In the genomic region with DNA sequence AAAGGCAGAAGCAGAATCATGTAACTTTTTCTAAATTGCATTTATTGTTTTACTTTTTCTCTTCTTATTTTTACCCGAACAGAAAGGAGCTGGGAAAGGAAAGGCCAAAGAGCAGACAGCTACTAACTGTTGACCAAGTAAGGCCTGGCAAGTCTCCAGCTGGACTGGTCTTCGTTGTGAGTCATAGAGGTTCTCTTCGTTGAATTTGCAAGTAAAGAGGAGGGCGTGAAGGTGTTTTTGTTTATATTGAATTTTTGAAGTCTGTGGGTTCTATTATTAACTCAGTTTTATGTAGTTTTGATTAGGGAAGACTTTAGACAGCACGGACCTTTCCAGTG, we compare ENCODE assay signal across 13 cellular contexts.
DNase-seq lines count a peak whose midpoint lies in the region; ATAC-seq, FAIRE-seq and TF ChIP-seq lines count a peak whose summit lies in the region.
"Had no signal": no experiment of that assay in that cellular context is flagged by ENCODE, and none has a peak within 500 bp of the region (broad histone marks: within the 10 kb centered on the region; RNA-seq: fewer than 3 reads in every experiment).

No MANE protein-coding gene starts in this region.

- TF ChIP-seq CTCF in omental fat pad (IDR thresholded peaks at IDR 0.05), result no peak

- no peak overlapping the region for H3K27ac ChIP-seq in small intestine (ENCODE audit: low read depth in 1 of 2, low read length in 1 of 2)
- H3K27ac ChIP-seq: cardiac muscle cell, skin epidermis had no signal

- no peak overlapping the region for H3K4me3 ChIP-seq in small intestine (ENCODE audit: low read depth in 1 of 2, low read length in 2 of 2)
- H3K4me3 ChIP-seq: cardiac muscle cell, skin epidermis had no signal

- no peaks in the 10 kb centered on the region for H3K36me3 ChIP-seq in small intestine (ENCODE audit: control insufficient read depth in 2 of 2, insufficient read depth in 2 of 2, low read length in 2 of 2)
- H3K36me3 ChIP-seq: cardiac muscle cell had no signal

- WGBS in small intestine, 3 donors, result 36 to 62% (median 46%) methylated on average over 5 of the region's 5 CpGs

- no peaks in the 10 kb centered on the region for H3K4me1 ChIP-seq in small intestine (ENCODE audit: control insufficient read depth in 2 of 2, insufficient read depth in 1 of 2, low read depth in 1 of 2, low read length in 1 of 2)

- no peak for FAIRE-seq in small intestine (lab: Jason Lieb, UNC)

- ATAC-seq in omental fat pad (ENCODE audit: low FRiP score), result no peak
- ATAC-seq: T-cell had no signal

- peak; percentile 8 for DNase-seq in DMS 273 treated with DMSO at 0.1 percent for 48 hours (lab: John Stamatoyannopoulos, UW)
- DNase-seq in NCI-H446 treated with DMSO at 0.1 percent for 48 hours (lab: John Stamatoyannopoulos, UW), result peak; percentile 53
- DNase-seq in dermis microvascular lymphatic vessel endothelial cell (ENCODE audit: low read depth in 2 of 2), result peak; percentile 14 to 36
- DNase-seq in omental fat pad (ENCODE audit: low spot score), result peak; percentile 44
- no peak for DNase-seq in stimulated activated naive CD4-positive, alpha-beta T cell (lab: John Stamatoyannopoulos, UW)
- no peak for DNase-seq in small intestine
- no peak for DNase-seq in UCSD-AML1 (lab: John Stamatoyannopoulos, UW; ENCODE audit: unreplicated experiment)
- no peak for DNase-seq in activated CD8-positive, alpha-beta memory T cell treated with anti-CD3 and anti-CD28 coated beads, Interleukin-2, amount 50 U/mL, for 48 hours
- DNase-seq: foreskin melanocyte, NCI-H2081 treated with DMSO at 0.1 percent for 48 hours, T-cell had no signal

- peaks cover 0 to 4% of the 10 kb centered on the region in 2 donors for H3K27me3 ChIP-seq in small intestine (ENCODE audit: control insufficient read depth in 2 of 2, insufficient read depth in 2 of 2, low read length in 2 of 2)
- H3K27me3 ChIP-seq: cardiac muscle cell had no signal

- H3K9me3 ChIP-seq in small intestine (ENCODE audit: control insufficient read depth, low read depth), result peaks cover 1% of the 10 kb centered on the region

Comparison
In these comparisons a context has a peak if more than half of its experiments do, and no peak if none do; other contexts are left out.
1. DNase-seq: peak in DMS 273 treated with DMSO at 0.1 percent for 48 hours (single experiment), NCI-H446 treated with DMSO at 0.1 percent for 48 hours (single experiment), dermis microvascular lymphatic vessel endothelial cell (2 of 2) and omental fat pad (single experiment); none in stimulated activated naive CD4-positive, alpha-beta T cell (0 of 6), small intestine (single experiment), UCSD-AML1 (single experiment) and activated CD8-positive, alpha-beta memory T cell treated with anti-CD3 and anti-CD28 coated beads, Interleukin-2, amount 50 U/mL, for 48 hours (single experiment).